In the genomic region with DNA sequence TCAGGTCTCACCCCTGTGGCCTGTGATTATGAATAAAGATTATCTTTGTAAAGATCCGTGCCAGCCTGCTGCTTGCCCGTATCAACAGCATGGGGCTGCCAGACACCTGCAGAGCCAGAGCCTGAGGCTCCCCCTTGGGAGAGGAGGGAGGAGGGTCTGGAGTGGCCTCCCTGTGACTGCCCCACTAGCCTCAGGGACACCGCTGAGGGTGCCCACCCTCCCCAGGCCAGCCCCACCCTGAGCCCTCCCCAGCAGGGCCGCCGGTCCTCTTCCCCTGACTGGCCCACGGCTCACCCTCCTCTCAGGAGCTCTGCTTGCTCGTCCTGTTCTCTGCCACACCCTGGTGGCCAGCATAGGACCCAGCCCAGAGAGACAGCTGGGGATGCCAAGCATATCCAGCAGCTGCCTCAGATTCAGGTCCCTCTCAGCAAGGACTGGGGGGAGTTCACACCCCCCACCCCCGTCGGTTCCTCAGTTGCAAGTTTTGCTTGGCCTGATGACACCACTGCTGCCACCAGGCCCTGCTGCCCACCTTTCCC, we compare ENCODE assay signal across 9 cellular contexts. TPM values are rescaled to one million over a fixed set of nuclear protein-coding genes. Genes with fewer than 3 reads are reported as not detected.
DNase-seq lines count a peak whose midpoint lies in the region; ATAC-seq and TF ChIP-seq lines count a peak whose summit lies in the region.
"Had no signal": no experiment of that assay in that cellular context is flagged by ENCODE, and none has a peak within 500 bp of the region (broad histone marks: within the 10 kb centered on the region; RNA-seq: fewer than 3 reads in every experiment).

No MANE protein-coding gene starts in this region.

- H3K9me3 Mint-ChIP-seq in activated naive CD4-positive, alpha-beta T cell treated with anti-CD3 and anti-CD28 coated beads, Interleukin-2, amount 50 U/mL, for 24 hours, result no peaks in the 10 kb centered on the region
- H3K9me3 Mint-ChIP-seq in activated T-helper 1 cell treated with anti-CD3 and anti-CD28 coated beads, Interleukin-12 subunit alpha, Interleukin-12 subunit beta, Interleukin-2, Interleukin-4 antibody, amounts not matched to agents 30 ng/mL and 10 ng/mL and 1 ng/mL, durations not matched to agents 14 hours and 24 hours and 36 hours, result no peaks in the 10 kb centered on the region
- H3K9me3 Mint-ChIP-seq in type B pancreatic cell, result no peaks in the 10 kb centered on the region

- H3K27me3 ChIP-seq in kidney epithelial cell (ENCODE audit: control insufficient read depth, insufficient read depth, low read length), result no peaks in the 10 kb centered on the region
- H3K27me3 ChIP-seq: SJCRH30 had no signal

- H3K4me1 Mint-ChIP-seq in activated naive CD4-positive, alpha-beta T cell treated with anti-CD3 and anti-CD28 coated beads, Interleukin-2, amount 50 U/mL, for 24 hours, result peaks cover 25% of the 10 kb centered on the region
- peaks cover 24% of the 10 kb centered on the region for H3K4me1 Mint-ChIP-seq in activated T-helper 1 cell treated with anti-CD3 and anti-CD28 coated beads, Interleukin-12 subunit alpha, Interleukin-12 subunit beta, Interleukin-2, Interleukin-4 antibody, amounts not matched to agents 30 ng/mL and 10 ng/mL and 1 ng/mL, durations not matched to agents 14 hours and 24 hours and 36 hours (ENCODE audit: low read depth)
- peaks cover 9% of the 10 kb centered on the region for H3K4me1 Mint-ChIP-seq in type B pancreatic cell (ENCODE audit: unreplicated experiment)

- no peaks in the 10 kb centered on the region for H3K27me3 Mint-ChIP-seq in activated naive CD4-positive, alpha-beta T cell treated with anti-CD3 and anti-CD28 coated beads, Interleukin-2, amount 50 U/mL, for 24 hours
- H3K27me3 Mint-ChIP-seq in activated T-helper 1 cell treated with anti-CD3 and anti-CD28 coated beads, Interleukin-12 subunit alpha, Interleukin-12 subunit beta, Interleukin-2, Interleukin-4 antibody, amounts not matched to agents 30 ng/mL and 10 ng/mL and 1 ng/mL, durations not matched to agents 14 hours and 24 hours and 36 hours (ENCODE audit: insufficient read depth), result peaks cover 4% of the 10 kb centered on the region
- H3K27me3 Mint-ChIP-seq in type B pancreatic cell, result no peaks in the 10 kb centered on the region

- DNase-seq in activated naive CD4-positive, alpha-beta T cell (lab: John Stamatoyannopoulos, UW), result no peak
- DNase-seq in activated T-helper 1 cell treated with anti-CD3 and anti-CD28 coated beads, Interleukin-12 subunit alpha, Interleukin-12 subunit beta, Interleukin-2, Interleukin-4 antibody, amounts not matched to agents 30 ng/mL and 10 ng/mL and 1 ng/mL, durations not matched to agents 14 hours and 24 hours and 36 hours (ENCODE audit: low spot score), result no peak
- DNase-seq in kidney epithelial cell (ENCODE audit: low read depth) (no peak), type B pancreatic cell (ENCODE audit: extremely low spot score, unreplicated experiment) (no peak)

- H3K4me3 ChIP-seq in kidney epithelial cell (ENCODE audit: low read depth, low read length), result no peak overlapping the region

- TF ChIP-seq CTCF in kidney epithelial cell (IDR thresholded peaks at IDR 0.05; ENCODE audit: insufficient read depth, low read length, poor library complexity, severe bottlenecking), result peak; percentile 6
- no peak for TF ChIP-seq CTCF in type B pancreatic cell (conservative IDR thresholded peaks at IDR 0.05)

- H3K36me3 Mint-ChIP-seq in activated naive CD4-positive, alpha-beta T cell treated with anti-CD3 and anti-CD28 coated beads, Interleukin-2, amount 50 U/mL, for 24 hours, result no peaks in the 10 kb centered on the region
- H3K36me3 Mint-ChIP-seq in activated T-helper 1 cell treated with anti-CD3 and anti-CD28 coated beads, Interleukin-12 subunit alpha, Interleukin-12 subunit beta, Interleukin-2, Interleukin-4 antibody, amounts not matched to agents 30 ng/mL and 10 ng/mL and 1 ng/mL, durations not matched to agents 14 hours and 24 hours and 36 hours (ENCODE audit: low read depth), result peaks cover 5% of the 10 kb centered on the region
- no peaks in the 10 kb centered on the region for H3K36me3 Mint-ChIP-seq in type B pancreatic cell

- intact Hi-C loops in activated T-helper 1 cell treated with anti-CD3 and anti-CD28 coated beads, Interleukin-12 subunit alpha, Interleukin-12 subunit beta, Interleukin-2, Interleukin-4 antibody, amounts not matched to agents 30 ng/mL and 10 ng/mL and 1 ng/mL, durations not matched to agents 14 hours and 24 hours and 36 hours (cut with micrococcal nuclease), result no loop called here

- H3K36me3 ChIP-seq in kidney epithelial cell (ENCODE audit: control insufficient read depth, insufficient read depth, low read length), result no peaks in the 10 kb centered on the region

- peak overlapping the region; percentile 55 for H3K4me3 Mint-ChIP-seq in activated naive CD4-positive, alpha-beta T cell treated with anti-CD3 and anti-CD28 coated beads, Interleukin-2, amount 50 U/mL, for 24 hours
- peak overlapping the region; percentile 75 for H3K4me3 Mint-ChIP-seq in activated T-helper 1 cell treated with anti-CD3 and anti-CD28 coated beads, Interleukin-12 subunit alpha, Interleukin-12 subunit beta, Interleukin-2, Interleukin-4 antibody, amounts not matched to agents 30 ng/mL and 10 ng/mL and 1 ng/mL, durations not matched to agents 14 hours and 24 hours and 36 hours
- peak overlapping the region; percentile 83 for H3K4me3 Mint-ChIP-seq in type B pancreatic cell

- ATAC-seq in HG03469 (IDR thresholded peaks at IDR 0.05; ENCODE audit: unreplicated experiment) (no peak), HG02840 (IDR thresholded peaks at IDR 0.05; ENCODE audit: low FRiP score, unreplicated experiment) (no peak), GM19023 (IDR thresholded peaks at IDR 0.05; ENCODE audit: unreplicated experiment) (no peak)

- H3K27ac Mint-ChIP-seq in activated naive CD4-positive, alpha-beta T cell treated with anti-CD3 and anti-CD28 coated beads, Interleukin-2, amount 50 U/mL, for 24 hours, result peak overlapping the region; percentile 51
- H3K27ac Mint-ChIP-seq in activated T-helper 1 cell treated with anti-CD3 and anti-CD28 coated beads, Interleukin-12 subunit alpha, Interleukin-12 subunit beta, Interleukin-2, Interleukin-4 antibody, amounts not matched to agents 30 ng/mL and 10 ng/mL and 1 ng/mL, durations not matched to agents 14 hours and 24 hours and 36 hours, result peak overlapping the region; percentile 79
- H3K27ac Mint-ChIP-seq in type B pancreatic cell, result peak overlapping the region; percentile 99

RNA-seq across cellular contexts. Expression of gene SSNA1, which starts 1.9 kb away (rescaled TPM):
- 101 and 105 TPM in 2 replicates for total RNA-seq in activated T-helper 1 cell treated with anti-CD3 and anti-CD28 coated beads, Interleukin-12 subunit alpha, Interleukin-12 subunit beta, Interleukin-2, Interleukin-4 antibody, amounts not matched to agents 30 ng/mL and 10 ng/mL and 1 ng/mL, durations not matched to agents 14 hours and 24 hours and 36 hours
- total RNA-seq in kidney epithelial cell (91.4 and 95.1 TPM in 2 replicates), type B pancreatic cell (ENCODE audit: low replicate concordance) (64.9 and 74.8 TPM in 2 replicates)

RNA-seq across cellular contexts. Expression of gene ANAPC2, which starts 2.0 kb away (rescaled TPM):
- 62.5 and 63.6 TPM in 2 replicates for total RNA-seq in activated T-helper 1 cell treated with anti-CD3 and anti-CD28 coated beads, Interleukin-12 subunit alpha, Interleukin-12 subunit beta, Interleukin-2, Interleukin-4 antibody, amounts not matched to agents 30 ng/mL and 10 ng/mL and 1 ng/mL, durations not matched to agents 14 hours and 24 hours and 36 hours
- total RNA-seq in kidney epithelial cell (18.8 and 26.1 TPM in 2 replicates), type B pancreatic cell (ENCODE audit: low replicate concordance) (63.5 and 65.0 TPM in 2 replicates)

RNA-seq across cellular contexts. Expression of gene TPRN, which starts 10.2 kb away (rescaled TPM):
- 15.6 and 17.2 TPM in 2 replicates for total RNA-seq in activated T-helper 1 cell treated with anti-CD3 and anti-CD28 coated beads, Interleukin-12 subunit alpha, Interleukin-12 subunit beta, Interleukin-2, Interleukin-4 antibody, amounts not matched to agents 30 ng/mL and 10 ng/mL and 1 ng/mL, durations not matched to agents 14 hours and 24 hours and 36 hours
- total RNA-seq in kidney epithelial cell (15.2 and 20.1 TPM in 2 replicates), type B pancreatic cell (ENCODE audit: low replicate concordance) (24.1 and 28.4 TPM in 2 replicates)

RNA-seq across cellular contexts. Expression of gene TMEM203, which starts 15.1 kb away (rescaled TPM):
- total RNA-seq in activated T-helper 1 cell treated with anti-CD3 and anti-CD28 coated beads, Interleukin-12 subunit alpha, Interleukin-12 subunit beta, Interleukin-2, Interleukin-4 antibody, amounts not matched to agents 30 ng/mL and 10 ng/mL and 1 ng/mL, durations not matched to agents 14 hours and 24 hours and 36 hours, result 40.5 and 41.5 TPM in 2 replicates
- 39.2 and 40.3 TPM in 2 replicates for total RNA-seq in kidney epithelial cell
- total RNA-seq in type B pancreatic cell (ENCODE audit: low replicate concordance), result 42.3 and 46.3 TPM in 2 replicates

RNA-seq across cellular contexts. Expression of gene NDOR1, which starts 15.1 kb away (rescaled TPM):
- 42.4 and 48.9 TPM in 2 replicates for total RNA-seq in activated T-helper 1 cell treated with anti-CD3 and anti-CD28 coated beads, Interleukin-12 subunit alpha, Interleukin-12 subunit beta, Interleukin-2, Interleukin-4 antibody, amounts not matched to agents 30 ng/mL and 10 ng/mL and 1 ng/mL, durations not matched to agents 14 hours and 24 hours and 36 hours
- total RNA-seq in kidney epithelial cell (19.1 and 28.6 TPM in 2 replicates), type B pancreatic cell (ENCODE audit: low replicate concordance) (18.9 and 28.0 TPM in 2 replicates)
